ENCODE assay signal across 25 cellular contexts in genomic region chr16:19660432-19660831, GRCh38. TPM values are rescaled to one million over a fixed set of nuclear protein-coding genes. Genes with fewer than 3 reads are reported as not detected.
A peak's percentile ranks its signal among the peaks of the same experiment; 100 is the strongest.
DNase-seq lines count a peak whose midpoint lies in the region; ATAC-seq, FAIRE-seq and TF ChIP-seq lines count a peak whose summit lies in the region.
"Had no signal": no experiment of that assay in that cellular context is flagged by ENCODE, and none has a peak within 500 bp of the region (broad histone marks: within the 10 kb centered on the region; RNA-seq: fewer than 3 reads in every experiment).

No MANE protein-coding gene starts in this region.

- in situ Hi-C loops in IMR-90 (cut with MboI; ENCODE audit: low sequenced_read_pairs) = no loop called here

- H3K27me3 ChIP-seq in IMR-90 (ENCODE audit: control insufficient read depth, insufficient read depth, low read length) (no peaks in the 10 kb centered on the region), bronchial epithelial cell (ENCODE audit: control insufficient read depth, insufficient read depth, low read length) (no peaks in the 10 kb centered on the region)
- H3K27me3 ChIP-seq: MG63 had no signal

- H2BK120ac ChIP-seq in IMR-90 (ENCODE audit: low read depth, low read length) = no peak overlapping the region

- no peaks in the 10 kb centered on the region for H3K9me3 ChIP-seq in IMR-90 (ENCODE audit: control insufficient read depth, insufficient read depth, low read length)

- H2BK5ac ChIP-seq in IMR-90 (ENCODE audit: low read depth, low read length, poor library complexity, severe bottlenecking) = no peak overlapping the region

- H2AK9ac ChIP-seq in IMR-90 (replicated peaks; ENCODE audit: low read depth, low read length, poor library complexity) = no peak overlapping the region

- H4K91ac ChIP-seq in IMR-90 (ENCODE audit: insufficient read depth, low read depth, low read length) = no peak overlapping the region

- peaks cover 4% of the 10 kb centered on the region for H3K9me3 Mint-ChIP-seq in activated CD4-positive, alpha-beta T cell treated with anti-CD3 and anti-CD28 coated beads, Interleukin-2, amount 10 ng/mL, durations not matched to agents 24 days and 14 days
- peaks cover 6% of the 10 kb centered on the region for H3K9me3 Mint-ChIP-seq in activated CD4-positive, alpha-beta T cell treated with anti-CD3 and anti-CD28 coated beads, Interleukin-2, amount 10 ng/mL, durations not matched to agents 7 days and 5 days
- peaks cover 3% of the 10 kb centered on the region for H3K9me3 Mint-ChIP-seq in stimulated activated effector memory CD8-positive, alpha-beta T cell treated with anti-CD3 and anti-CD28 coated beads, Interleukin-12 subunit alpha, Interleukin-12 subunit beta, amount 100 ng/mL, for 72 hours

- H3K14ac ChIP-seq in IMR-90 (replicated peaks; ENCODE audit: low read depth, low read length) = no peak overlapping the region

- H3K4me1 Mint-ChIP-seq in activated CD4-positive, alpha-beta T cell treated with anti-CD3 and anti-CD28 coated beads, Interleukin-2, amount 10 ng/mL, durations not matched to agents 24 days and 14 days = no peaks in the 10 kb centered on the region
- no peaks in the 10 kb centered on the region for H3K4me1 Mint-ChIP-seq in activated CD4-positive, alpha-beta T cell treated with anti-CD3 and anti-CD28 coated beads, Interleukin-2, amount 10 ng/mL, durations not matched to agents 7 days and 5 days
- H3K4me1 Mint-ChIP-seq in stimulated activated effector memory CD8-positive, alpha-beta T cell treated with anti-CD3 and anti-CD28 coated beads, Interleukin-12 subunit alpha, Interleukin-12 subunit beta, amount 100 ng/mL, for 72 hours = peaks cover 5% of the 10 kb centered on the region
- H3K4me1 Mint-ChIP-seq: GM23338 had no signal

- TF ChIP-seq POLR2A in IMR-90 (IDR thresholded peaks at IDR 0.05; ENCODE audit: low read depth, low read length) = no peak

- H3K4me3 ChIP-seq in IMR-90 (ENCODE audit: insufficient read depth, low read depth, low read length) = no peak overlapping the region
- no peak overlapping the region for H3K4me3 ChIP-seq in bronchial epithelial cell (ENCODE audit: low read depth, low read length)
- H3K4me3 ChIP-seq: GM23338, MG63, PC-9 had no signal

- no peak for DNase-seq in activated CD4-positive, alpha-beta T cell treated with anti-CD3 and anti-CD28 coated beads, Interleukin-2, amount 10 ng/mL, durations not matched to agents 24 days and 14 days
- no peak for DNase-seq in activated CD4-positive, alpha-beta T cell treated with anti-CD3 and anti-CD28 coated beads, Interleukin-2, amount 10 ng/mL, durations not matched to agents 7 days and 5 days
- DNase-seq in IMR-90 = peak; percentile 11
- peak; percentile 32 for DNase-seq in bronchial epithelial cell (ENCODE audit: low read depth)
- DNase-seq in stimulated activated effector memory CD8-positive, alpha-beta T cell treated with anti-CD3 and anti-CD28 coated beads, Interleukin-12 subunit alpha, Interleukin-12 subunit beta, amount 100 ng/mL, for 72 hours (ENCODE audit: low spot score in 2 of 2) = no peak
- no peak for DNase-seq in NCI-H526 treated with DMSO at 0.1 percent for 48 hours (lab: John Stamatoyannopoulos, UW)
- no peak for DNase-seq in SHP77 treated with DMSO at 0.1 percent for 48 hours (lab: John Stamatoyannopoulos, UW)
- DNase-seq: Calu3; DMS79 treated with DMSO at 0.1 percent for 48 hours; GF-D8; H9; KG1; MG63; NCI-H1105 treated with DMSO at 0.1 percent for 48 hours; NCI-H146; NCI-H1930; NCI-H446; NCI-H524 treated with DMSO at 0.1 percent for 48 hours; NCI-H82; NK-92 treated with Interleukin-12 subunit alpha and Interleukin-12 subunit beta, amount 100 ng/mL, for 24 hours; PC-9 had no signal

- TF ChIP-seq CTCF in IMR-90 (conservative IDR thresholded peaks at IDR 0.05; ENCODE audit: low read depth, low read length) (no peak), bronchial epithelial cell (IDR thresholded peaks at IDR 0.05; ENCODE audit: insufficient read depth, low read length, severe bottlenecking) (no peak)

- H3K36me3 ChIP-seq in IMR-90 (ENCODE audit: control insufficient read depth, insufficient read depth, low read length) (peaks cover 17% of the 10 kb centered on the region), bronchial epithelial cell (ENCODE audit: control insufficient read depth, insufficient read depth, low read length) (peaks cover 3% of the 10 kb centered on the region)

- no peaks in the 10 kb centered on the region for H4K20me1 ChIP-seq in IMR-90 (ENCODE audit: insufficient read depth, low read length)

- H4K5ac ChIP-seq in IMR-90 (ENCODE audit: low read depth, low read length) = no peak overlapping the region

- WGBS in IMR-90 (ENCODE audit: extremely low coverage in 2 of 2, insufficient read length in 1 of 2), 2 experiments = no CpG with 5 or more reads among the region's 1 CpG

- no peak for FAIRE-seq in bronchial epithelial cell (lab: Jason Lieb, UNC)
- FAIRE-seq: GM12891 had no signal

- H3K27ac ChIP-seq in IMR-90 (ENCODE audit: insufficient read depth, low read length) = no peak overlapping the region
- H3K27ac ChIP-seq: PC-9 had no signal

- H3K56ac ChIP-seq in IMR-90 (ENCODE audit: extremely low read depth, insufficient read depth, low read length) = no peak overlapping the region

- no peaks in the 10 kb centered on the region for H3K4me1 ChIP-seq in IMR-90 (ENCODE audit: control insufficient read depth, insufficient read depth, low read length)

- H3K23ac ChIP-seq in IMR-90 (ENCODE audit: low read depth, low read length) = no peak overlapping the region

- H4K8ac ChIP-seq in IMR-90 (ENCODE audit: low read depth in 2 of 2, low read length in 2 of 2) = no peak overlapping the region

- no peak overlapping the region for H2AK5ac ChIP-seq in IMR-90 (ENCODE audit: low read depth, low read length)

- no TSS peak for BruUV-seq in IMR-90 (replicated peaks; lab: Mats Ljungman, UMichigan)

- no peak overlapping the region for H3K9ac ChIP-seq in IMR-90 (ENCODE audit: low read depth, low read length)

- no peaks in the 10 kb centered on the region for H3K9me1 ChIP-seq in IMR-90 (ENCODE audit: insufficient read depth, low read length)

- peak overlapping the region; percentile 6 for H3K27ac Mint-ChIP-seq in activated CD4-positive, alpha-beta T cell treated with anti-CD3 and anti-CD28 coated beads, Interleukin-2, amount 10 ng/mL, durations not matched to agents 24 days and 14 days
- H3K27ac Mint-ChIP-seq in activated CD4-positive, alpha-beta T cell treated with anti-CD3 and anti-CD28 coated beads, Interleukin-2, amount 10 ng/mL, durations not matched to agents 7 days and 5 days = no peak overlapping the region
- no peak overlapping the region for H3K27ac Mint-ChIP-seq in stimulated activated effector memory CD8-positive, alpha-beta T cell treated with anti-CD3 and anti-CD28 coated beads, Interleukin-12 subunit alpha, Interleukin-12 subunit beta, amount 100 ng/mL, for 72 hours
- H3K27ac Mint-ChIP-seq: GM23338, H9 had no signal

- H3K36me3 Mint-ChIP-seq in activated CD4-positive, alpha-beta T cell treated with anti-CD3 and anti-CD28 coated beads, Interleukin-2, amount 10 ng/mL, durations not matched to agents 24 days and 14 days (ENCODE audit: low read depth) = peaks cover 24% of the 10 kb centered on the region
- H3K36me3 Mint-ChIP-seq in activated CD4-positive, alpha-beta T cell treated with anti-CD3 and anti-CD28 coated beads, Interleukin-2, amount 10 ng/mL, durations not matched to agents 7 days and 5 days (ENCODE audit: low read depth) = peaks cover 26% of the 10 kb centered on the region
- peaks cover 12% of the 10 kb centered on the region for H3K36me3 Mint-ChIP-seq in stimulated activated effector memory CD8-positive, alpha-beta T cell treated with anti-CD3 and anti-CD28 coated beads, Interleukin-12 subunit alpha, Interleukin-12 subunit beta, amount 100 ng/mL, for 72 hours

- CTCF ChIA-PET in activated CD4-positive, alpha-beta T cell treated with anti-CD3 and anti-CD28 coated beads, Interleukin-2, amount 10 ng/mL, durations not matched to agents 7 days and 5 days (lab: Charles Lee) = interaction anchor here (1.2 kb wide), 1 partner anchor 12 kb away, joined by 3 read pairs; no protein-coding TSS in a partner anchor
- CTCF ChIA-PET in IMR-90 (lab: Yijun Ruan, JAX) = no interaction called here

- H2AFZ ChIP-seq in IMR-90 (replicated peaks; ENCODE audit: low read length, poor library complexity) = no peak overlapping the region
- H2AFZ ChIP-seq: GM23338, PC-9 had no signal

- dilution Hi-C loops in IMR-90 (cut with HindIII; ENCODE audit: low sequenced_read_pairs, unreplicated experiment) = no loop called here

- H3K4me2 ChIP-seq in IMR-90 (ENCODE audit: low read depth, low read length) = no peak overlapping the region
- H3K4me2 ChIP-seq: GM23338, PC-9 had no signal

- POLR2A ChIA-PET in activated CD4-positive, alpha-beta T cell treated with anti-CD3 and anti-CD28 coated beads, Interleukin-2, amount 10 ng/mL, durations not matched to agents 7 days and 5 days (lab: Charles Lee) = no interaction called here
- POLR2A ChIA-PET in IMR-90 (lab: Charles Lee; ENCODE audit: unreplicated experiment) = no interaction called here

- H3K79me1 ChIP-seq in IMR-90 (ENCODE audit: low read depth in 1 of 2, low read length in 2 of 2) = no peaks in the 10 kb centered on the region

- no peak for TF ChIP-seq RAD21 in IMR-90 (IDR thresholded peaks at IDR 0.05; ENCODE audit: low read length)

- no peak overlapping the region for H3K4me3 Mint-ChIP-seq in activated CD4-positive, alpha-beta T cell treated with anti-CD3 and anti-CD28 coated beads, Interleukin-2, amount 10 ng/mL, durations not matched to agents 24 days and 14 days
- H3K4me3 Mint-ChIP-seq in activated CD4-positive, alpha-beta T cell treated with anti-CD3 and anti-CD28 coated beads, Interleukin-2, amount 10 ng/mL, durations not matched to agents 7 days and 5 days = no peak overlapping the region
- no peak overlapping the region for H3K4me3 Mint-ChIP-seq in stimulated activated effector memory CD8-positive, alpha-beta T cell treated with anti-CD3 and anti-CD28 coated beads, Interleukin-12 subunit alpha, Interleukin-12 subunit beta, amount 100 ng/mL, for 72 hours
- H3K4me3 Mint-ChIP-seq: GM23338, H9 had no signal

- ATAC-seq in IMR-90 (ENCODE audit: low read depth) (no peak), HG02678 (IDR thresholded peaks at IDR 0.05; ENCODE audit: unreplicated experiment) (no peak)
- peak; percentile 65 for ATAC-seq in stimulated activated effector memory CD8-positive, alpha-beta T cell treated with anti-CD3 and anti-CD28 coated beads, Interleukin-12 subunit alpha, Interleukin-12 subunit beta, amount 100 ng/mL, for 72 hours
- ATAC-seq: GM23338, Right ventricle myocardium inferior had no signal

- H3K27me3 Mint-ChIP-seq in activated CD4-positive, alpha-beta T cell treated with anti-CD3 and anti-CD28 coated beads, Interleukin-2, amount 10 ng/mL, durations not matched to agents 24 days and 14 days = no peaks in the 10 kb centered on the region
- no peaks in the 10 kb centered on the region for H3K27me3 Mint-ChIP-seq in activated CD4-positive, alpha-beta T cell treated with anti-CD3 and anti-CD28 coated beads, Interleukin-2, amount 10 ng/mL, durations not matched to agents 7 days and 5 days

- H2BK15ac ChIP-seq in IMR-90 (ENCODE audit: low read depth, low read length) = no peak overlapping the region

- H3K18ac ChIP-seq in IMR-90 (ENCODE audit: low read depth, low read length) = no peak overlapping the region

- no peak overlapping the region for H3K4ac ChIP-seq in IMR-90 (ENCODE audit: low read depth, low read length)

- intact Hi-C loops in activated CD4-positive, alpha-beta T cell treated with anti-CD3 and anti-CD28 coated beads, Interleukin-2, amount 10 ng/mL, durations not matched to agents 24 days and 14 days (cut with micrococcal nuclease) = no loop called here
- intact Hi-C loops in IMR-90 (cut with micrococcal nuclease) = no loop called here

- no peak overlapping the region for H2BK20ac ChIP-seq in IMR-90 (ENCODE audit: low read depth, low read length)

RNA-seq across cellular contexts. Expression of gene KNOP1, which starts 57.6 kb away (rescaled TPM):
- 36.9 and 37.0 TPM in 2 replicates for total RNA-seq in activated CD4-positive, alpha-beta T cell treated with anti-CD3 and anti-CD28 coated beads, Interleukin-2, amount 10 ng/mL, durations not matched to agents 24 days and 14 days
- 10 to 100 TPM; 16.8 TPM for total RNA-seq in activated CD4-positive, alpha-beta T cell treated with anti-CD3 and anti-CD28 coated beads, Interleukin-2, amount 10 ng/mL, durations not matched to agents 7 days and 5 days
- total RNA-seq in IMR-90 (2012; rRNA removed) = 8.4 and 10.6 TPM in 2 replicates
- polyA plus RNA-seq in IMR-90 (2012; rRNA removed) = 6.9 and 7.0 TPM in 2 replicates
- 2.2 and 6.1 TPM in 2 replicates for polyA plus RNA-seq in IMR-90 (2012; cell fraction: cytosol; rRNA removed)
- polyA plus RNA-seq in IMR-90 (2012; cell fraction: nucleus; rRNA removed; ENCODE audit: low replicate concordance) = 1.4 and 4.3 TPM in 2 replicates
- total RNA-seq in bronchial epithelial cell = 12.5 and 15.0 TPM in 2 replicates

RNA-seq across cellular contexts. Expression of gene IQCK, which starts 57.6 kb away (rescaled TPM):
- total RNA-seq in activated CD4-positive, alpha-beta T cell treated with anti-CD3 and anti-CD28 coated beads, Interleukin-2, amount 10 ng/mL, durations not matched to agents 24 days and 14 days = 1.0 and 2.0 TPM in 2 replicates
- total RNA-seq in activated CD4-positive, alpha-beta T cell treated with anti-CD3 and anti-CD28 coated beads, Interleukin-2, amount 10 ng/mL, durations not matched to agents 7 days and 5 days = 1 to 10 TPM; 1.1 to 1.5 TPM
- total RNA-seq in IMR-90 (2012; rRNA removed) = 4.2 and 5.4 TPM in 2 replicates
- polyA plus RNA-seq in IMR-90 (2012; rRNA removed) = 4.1 and 4.2 TPM in 2 replicates
- polyA plus RNA-seq in IMR-90 (2012; cell fraction: cytosol; rRNA removed) = 3.7 and 6.6 TPM in 2 replicates
- 6.1 and 9.2 TPM in 2 replicates for polyA plus RNA-seq in IMR-90 (2012; cell fraction: nucleus; rRNA removed; ENCODE audit: low replicate concordance)
- 1.3 and 3.1 TPM in 2 replicates for total RNA-seq in bronchial epithelial cell

Comparison
In these comparisons a context has a peak if more than half of its experiments do, and no peak if none do; other contexts are left out.
1. DNase-seq: peak in IMR-90 (single experiment) and bronchial epithelial cell (single experiment); none in activated CD4-positive, alpha-beta T cell treated with anti-CD3 and anti-CD28 coated beads, Interleukin-2, amount 10 ng/mL, durations not matched to agents 24 days and 14 days (single experiment), activated CD4-positive, alpha-beta T cell treated with anti-CD3 and anti-CD28 coated beads, Interleukin-2, amount 10 ng/mL, durations not matched to agents 7 days and 5 days (single experiment), stimulated activated effector memory CD8-positive, alpha-beta T cell treated with anti-CD3 and anti-CD28 coated beads, Interleukin-12 subunit alpha, Interleukin-12 subunit beta, amount 100 ng/mL, for 72 hours (0 of 2), NCI-H526 treated with DMSO at 0.1 percent for 48 hours (single experiment) and SHP77 treated with DMSO at 0.1 percent for 48 hours (single experiment).